ENCODE assay signal across 28 cellular contexts in genomic region chr6:34460796-34461507, GRCh38. TPM values are rescaled to one million over a fixed set of nuclear protein-coding genes. Genes with fewer than 3 reads are reported as not detected.
DNase-seq lines count a peak whose midpoint lies in the region; ATAC-seq, FAIRE-seq and TF ChIP-seq lines count a peak whose summit lies in the region.
"Had no signal": no experiment of that assay in that cellular context is flagged by ENCODE, and none has a peak within 500 bp of the region (broad histone marks: within the 10 kb centered on the region; RNA-seq: fewer than 3 reads in every experiment).

No MANE protein-coding gene starts in this region.

- no peak overlapping the region for H2BK5ac ChIP-seq in mesenchymal stem cell (ENCODE audit: low read depth, low read length, poor library complexity, severe bottlenecking)

- H3K27ac ChIP-seq in mesenchymal stem cell (ENCODE audit: low read length, poor library complexity, severe bottlenecking) (no peak overlapping the region), OCI-LY7 (ENCODE audit: low read depth, low read length, poor library complexity, severe bottlenecking) (no peak overlapping the region)
- H3K27ac ChIP-seq: upper lobe of left lung had no signal

- no peak overlapping the region for H3K4ac ChIP-seq in mesenchymal stem cell (ENCODE audit: low read depth in 1 of 2, low read length in 2 of 2)

- peaks cover 13% of the 10 kb centered on the region for H3K4me1 ChIP-seq in mesenchymal stem cell (ENCODE audit: control insufficient read depth, insufficient read depth, low read depth, low read length)
- peaks cover 31% of the 10 kb centered on the region for H3K4me1 ChIP-seq in OCI-LY7 (ENCODE audit: insufficient read depth, low read length, poor library complexity, severe bottlenecking)

- peaks cover under 1% of the 10 kb centered on the region; the same call in 1 of the 2 replicates for H3K79me2 ChIP-seq in OCI-LY7 (ENCODE audit: insufficient read depth, low read depth, low read length)

- CTCF ChIA-PET in OCI-LY7 (lab: Charles Lee; ENCODE audit: unreplicated experiment), result interaction anchor here (0.6 to 2.5 kb wide), 4 partner anchors 119 to 526 kb away, joined by 3 to 8 read pairs (median 3); no protein-coding TSS in a partner anchor
- CTCF ChIA-PET in activated CD4-positive, alpha-beta memory T cell treated with anti-CD3 and anti-CD28 coated beads for 36 hours (lab: Charles Lee), result interaction anchor here (0.5 to 10.5 kb wide), 23 partner anchors 10 to 679 kb away, joined by 3 to 170 read pairs (median 5); partner anchors contain the start of genes BLTP3A and SMIM29

- H3K9me3 ChIP-seq in mesenchymal stem cell (ENCODE audit: control insufficient read depth, low read length), result no peaks in the 10 kb centered on the region
- H3K9me3 ChIP-seq in OCI-LY7 (ENCODE audit: low read length), result no peaks in the 10 kb centered on the region
- H3K9me3 ChIP-seq: upper lobe of left lung had no signal

- H3K4me2 ChIP-seq in mesenchymal stem cell (ENCODE audit: low read length, poor library complexity, severe bottlenecking) (no peak overlapping the region), OCI-LY7 (ENCODE audit: low read length) (no peak overlapping the region)
- H3K4me2 ChIP-seq: smooth muscle cell had no signal

- no peak for TF ChIP-seq CTCF in bronchial epithelial cell (IDR thresholded peaks at IDR 0.05; ENCODE audit: insufficient read depth, low read length, severe bottlenecking)
- no peak for TF ChIP-seq CTCF in OCI-LY7 (conservative IDR thresholded peaks at IDR 0.05; ENCODE audit: low read length)

- no peak for ATAC-seq in effector memory CD8-positive, alpha-beta T cell (replicated peaks)
- ATAC-seq: natural killer cell; stimulated activated effector memory CD8-positive, alpha-beta T cell treated with anti-CD3 and anti-CD28 coated beads, Interleukin-12 subunit alpha, Interleukin-12 subunit beta, amount 100 ng/mL, for 72 hours had no signal

- 86% methylated on average over 4 of the region's 5 CpGs for WGBS in mesenchymal stem cell

- no peak overlapping the region for H3K4me3 Mint-ChIP-seq in effector memory CD8-positive, alpha-beta T cell
- H3K4me3 Mint-ChIP-seq in activated CD4-positive, alpha-beta memory T cell treated with anti-CD3 and anti-CD28 coated beads for 36 hours, result no peak overlapping the region
- H3K4me3 Mint-ChIP-seq: activated CD4-positive, alpha-beta T cell treated with anti-CD3 and anti-CD28 coated beads, Interleukin-2, amount 10 ng/mL, durations not matched to agents 7 days and 5 days; activated naive CD4-positive, alpha-beta T cell treated with anti-CD3 and anti-CD28 coated beads, Interleukin-2, amount 50 U/mL, for 24 hours; B cell; natural killer cell; stimulated activated effector memory CD8-positive, alpha-beta T cell treated with anti-CD3 and anti-CD28 coated beads, Interleukin-12 subunit alpha, Interleukin-12 subunit beta, amount 100 ng/mL, for 72 hours had no signal

- H3K79me1 ChIP-seq in mesenchymal stem cell (replicated peaks; ENCODE audit: low read length, poor library complexity, severe bottlenecking), result no peaks in the 10 kb centered on the region

- BruUV-seq in OCI-LY7 (replicated peaks; lab: Mats Ljungman, UMichigan), result no TSS peak

- no peak overlapping the region for H3K4me3 ChIP-seq in bronchial epithelial cell (ENCODE audit: low read depth, low read length)
- H3K4me3 ChIP-seq in mesenchymal stem cell (ENCODE audit: insufficient read depth in 1 of 2, low read depth in 1 of 2, low read length in 2 of 2), result no peak overlapping the region
- no peak overlapping the region for H3K4me3 ChIP-seq in OCI-LY7 (ENCODE audit: low read depth, low read length, poor library complexity, severe bottlenecking)
- H3K4me3 ChIP-seq: smooth muscle cell, upper lobe of left lung had no signal

- H3K27me3 Mint-ChIP-seq in effector memory CD8-positive, alpha-beta T cell, result peaks cover 13 to 35% of the 10 kb centered on the region in 2 donors
- peaks cover 15% of the 10 kb centered on the region for H3K27me3 Mint-ChIP-seq in activated CD4-positive, alpha-beta memory T cell treated with anti-CD3 and anti-CD28 coated beads for 36 hours

- no peaks in the 10 kb centered on the region for H3K9me2 ChIP-seq in OCI-LY7 (ENCODE audit: insufficient read depth, low read length)

- DNase-seq in DMS 273 (lab: John Stamatoyannopoulos, UW; ENCODE audit: unreplicated experiment) (peak; percentile 26), DMS 273 treated with DMSO at 0.1 percent for 48 hours (lab: John Stamatoyannopoulos, UW) (no peak), LHCN-M2 (ENCODE audit: low read depth) (peak; percentile 13), bronchial epithelial cell (ENCODE audit: low read depth) (peak; percentile 63), mesenchymal stem cell (peak; percentile 43), OCI-LY7 (ENCODE audit: low spot score) (no peak)
- DNase-seq in effector memory CD8-positive, alpha-beta T cell, result no peak
- DNase-seq in activated CD4-positive, alpha-beta memory T cell treated with anti-CD3 and anti-CD28 coated beads for 36 hours, result no peak
- DNase-seq: 8988T; activated CD4-positive, alpha-beta T cell treated with anti-CD3 and anti-CD28 coated beads, Interleukin-2, amount 10 ng/mL, durations not matched to agents 7 days and 5 days; aorta; caudate nucleus; erythroblast; foreskin melanocyte; MV-4-11; natural killer cell; NCI-H1694; NCI-H2171 treated with DMSO at 0.1 percent for 48 hours; NCI-H524 treated with DMSO at 0.1 percent for 48 hours; stimulated activated CD4-positive, alpha-beta T cell treated with anti-CD3 and anti-CD28 coated beads, Interleukin-2, amount 100 ng/mL, for 48 hours; substantia nigra; upper lobe of left lung had no signal

- no peak overlapping the region for H3K18ac ChIP-seq in mesenchymal stem cell (ENCODE audit: low read depth in 1 of 2, low read length in 2 of 2)

- no peaks in the 10 kb centered on the region for H4K20me1 ChIP-seq in OCI-LY7 (ENCODE audit: insufficient read depth, low read length)

- no peak overlapping the region for H2BK15ac ChIP-seq in mesenchymal stem cell (ENCODE audit: low read depth, poor library complexity, severe bottlenecking)

- no peak overlapping the region for H2BK120ac ChIP-seq in mesenchymal stem cell (ENCODE audit: low read depth, low read length)

- intact Hi-C loops in OCI-LY7 (cut with micrococcal nuclease; ENCODE audit: unreplicated experiment), result loop anchor here (1.0 to 2.0 kb wide), 5 partner anchors 66 to 679 kb away; partner anchors contain the start of gene SMIM29
- intact Hi-C loops in activated CD4-positive, alpha-beta memory T cell treated with anti-CD3 and anti-CD28 coated beads for 36 hours (cut with micrococcal nuclease), result loop anchor here (1.0 to 2.0 kb wide), 2 partner anchors 66 to 148 kb away; no protein-coding TSS in a partner anchor

- POLR2A ChIA-PET in OCI-LY7 (lab: Charles Lee), result interaction anchor here (0.5 to 1.6 kb wide), 5 partner anchors 13 to 912 kb away, joined by 3 to 6 read pairs (median 3); no protein-coding TSS in a partner anchor
- POLR2A ChIA-PET in activated CD4-positive, alpha-beta memory T cell treated with anti-CD3 and anti-CD28 coated beads for 36 hours (lab: Charles Lee), result interaction anchor here (0.7 to 0.8 kb wide), 2 partner anchors 147 to 419 kb away, joined by 3 read pairs; no protein-coding TSS in a partner anchor

- no peak for FAIRE-seq in bronchial epithelial cell (lab: Jason Lieb, UNC)

- H3K9ac ChIP-seq in mesenchymal stem cell (ENCODE audit: low read length), result no peak overlapping the region

- H3K4me1 Mint-ChIP-seq in effector memory CD8-positive, alpha-beta T cell (ENCODE audit: low read depth in 2 of 2), result peaks cover 5 to 6% of the 10 kb centered on the region in 2 donors
- H3K4me1 Mint-ChIP-seq in activated CD4-positive, alpha-beta memory T cell treated with anti-CD3 and anti-CD28 coated beads for 36 hours (ENCODE audit: low read depth), result peaks cover 5% of the 10 kb centered on the region

- no peak overlapping the region for H2AK5ac ChIP-seq in mesenchymal stem cell (ENCODE audit: low read length, severe bottlenecking)

- no peaks in the 10 kb centered on the region for H3K36me3 ChIP-seq in bronchial epithelial cell (ENCODE audit: control insufficient read depth, insufficient read depth, low read length)
- no peaks in the 10 kb centered on the region for H3K36me3 ChIP-seq in mesenchymal stem cell (ENCODE audit: control insufficient read depth in 1 of 2, insufficient read depth in 2 of 2, low read depth in 1 of 2, low read length in 2 of 2)
- H3K36me3 ChIP-seq in OCI-LY7 (ENCODE audit: insufficient read depth, low read length), result no peaks in the 10 kb centered on the region
- H3K36me3 ChIP-seq: upper lobe of left lung had no signal

- no peak overlapping the region for H4K91ac ChIP-seq in mesenchymal stem cell (ENCODE audit: low read length)

- no peaks in the 10 kb centered on the region for H3K9me3 Mint-ChIP-seq in effector memory CD8-positive, alpha-beta T cell
- no peaks in the 10 kb centered on the region for H3K9me3 Mint-ChIP-seq in activated CD4-positive, alpha-beta memory T cell treated with anti-CD3 and anti-CD28 coated beads for 36 hours
- H3K9me3 Mint-ChIP-seq: activated CD4-positive, alpha-beta T cell treated with anti-CD3 and anti-CD28 coated beads, Interleukin-2, amount 10 ng/mL, durations not matched to agents 7 days and 5 days; activated naive CD4-positive, alpha-beta T cell treated with anti-CD3 and anti-CD28 coated beads, Interleukin-2, amount 50 U/mL, for 24 hours; natural killer cell; stimulated activated effector memory CD8-positive, alpha-beta T cell treated with anti-CD3 and anti-CD28 coated beads, Interleukin-12 subunit alpha, Interleukin-12 subunit beta, amount 100 ng/mL, for 72 hours had no signal

- H3K27ac Mint-ChIP-seq in effector memory CD8-positive, alpha-beta T cell, result no peak overlapping the region
- no peak overlapping the region for H3K27ac Mint-ChIP-seq in activated CD4-positive, alpha-beta memory T cell treated with anti-CD3 and anti-CD28 coated beads for 36 hours
- H3K27ac Mint-ChIP-seq: activated CD4-positive, alpha-beta T cell treated with anti-CD3 and anti-CD28 coated beads, Interleukin-2, amount 10 ng/mL, durations not matched to agents 7 days and 5 days; activated naive CD4-positive, alpha-beta T cell treated with anti-CD3 and anti-CD28 coated beads, Interleukin-2, amount 50 U/mL, for 24 hours; B cell; natural killer cell had no signal

- no peak overlapping the region for H3K14ac ChIP-seq in mesenchymal stem cell (ENCODE audit: low read length in 2 of 2)

- H2BK12ac ChIP-seq in mesenchymal stem cell (ENCODE audit: low read length in 2 of 2), result no peak overlapping the region

- H3K23ac ChIP-seq in mesenchymal stem cell (ENCODE audit: low read length in 2 of 2), result no peak overlapping the region

- no peak overlapping the region for H4K8ac ChIP-seq in mesenchymal stem cell (ENCODE audit: low read length)

- no peaks in the 10 kb centered on the region for H3K36me3 Mint-ChIP-seq in effector memory CD8-positive, alpha-beta T cell (ENCODE audit: insufficient read depth)
- H3K36me3 Mint-ChIP-seq in activated CD4-positive, alpha-beta memory T cell treated with anti-CD3 and anti-CD28 coated beads for 36 hours, result no peaks in the 10 kb centered on the region
- H3K36me3 Mint-ChIP-seq: activated naive CD4-positive, alpha-beta T cell treated with anti-CD3 and anti-CD28 coated beads, Interleukin-2, amount 50 U/mL, for 24 hours; natural killer cell had no signal

- H2AFZ ChIP-seq in mesenchymal stem cell (ENCODE audit: low read depth, low read length), result no peak overlapping the region
- H2AFZ ChIP-seq in OCI-LY7 (ENCODE audit: low read length), result no peak overlapping the region; the same call in 1 of the 2 replicates

- H3K27me3 ChIP-seq in bronchial epithelial cell (ENCODE audit: control insufficient read depth, insufficient read depth, low read length), result no peaks in the 10 kb centered on the region
- peaks cover 23 to 27% of the 10 kb centered on the region in 2 experiments for H3K27me3 ChIP-seq in mesenchymal stem cell (ENCODE audit: control insufficient read depth in 1 of 2, insufficient read depth in 1 of 2, low read length in 2 of 2)

RNA-seq across cellular contexts. Expression of gene PACSIN1, which starts 4.9 kb away (rescaled TPM):
- total RNA-seq in LHCN-M2 (2014; rRNA removed) (not detected in 2 replicates), bronchial epithelial cell (not detected in 2 replicates), OCI-LY7 (2022) (70.8 and 88.4 TPM in 2 replicates)
- polyA plus RNA-seq in LHCN-M2 (2012), result not detected
- polyA plus RNA-seq in mesenchymal stem cell (2013, experiment 1 of 2), result 0.07 TPM
- polyA plus RNA-seq in mesenchymal stem cell (2013, experiment 2 of 2), result 0.03 TPM
- 14.9 and 19.3 TPM in 2 replicates for total RNA-seq in OCI-LY7 (2014; rRNA removed; shearing (Covaris generic))
- under 1 TPM; 0.10 to 0.40 TPM for total RNA-seq in activated CD4-positive, alpha-beta memory T cell treated with anti-CD3 and anti-CD28 coated beads for 36 hours
- total RNA-seq: left lobe of liver, osteoblast, smooth muscle cell had no signal
- polyA plus RNA-seq: smooth muscle cell had no signal

RNA-seq across cellular contexts. Expression of gene RPS10, which starts 35.1 kb away (rescaled TPM):
- total RNA-seq in LHCN-M2 (2014; rRNA removed), result 2,414 and 2,513 TPM in 2 replicates
- polyA plus RNA-seq in LHCN-M2 (2012), result 2,639 TPM
- total RNA-seq in bronchial epithelial cell, result 2,015 and 3,887 TPM in 2 replicates
- 1,582 TPM for polyA plus RNA-seq in mesenchymal stem cell (2013, experiment 1 of 2)
- polyA plus RNA-seq in mesenchymal stem cell (2013, experiment 2 of 2), result 1,567 TPM
- total RNA-seq in OCI-LY7 (2014; rRNA removed; shearing (Covaris generic)), result 2,738 and 2,938 TPM in 2 replicates
- 1,615 and 1,714 TPM in 2 replicates for total RNA-seq in OCI-LY7 (2022)
- total RNA-seq in activated CD4-positive, alpha-beta memory T cell treated with anti-CD3 and anti-CD28 coated beads for 36 hours, result 1,000 to 10,000 TPM; 2,106 to 2,169 TPM

Comparison
In these comparisons a context has a peak if more than half of its experiments do, and no peak if none do; other contexts are left out.
1. DNase-seq: peak in DMS 273 (single experiment), LHCN-M2 (single experiment), bronchial epithelial cell (single experiment) and mesenchymal stem cell (single experiment); none in DMS 273 treated with DMSO at 0.1 percent for 48 hours (single experiment), effector memory CD8-positive, alpha-beta T cell (0 of 3), OCI-LY7 (single experiment) and activated CD4-positive, alpha-beta memory T cell treated with anti-CD3 and anti-CD28 coated beads for 36 hours (single experiment).
2. RNA of gene PACSIN1, which starts 4.9 kb away (total RNA-seq): 14.9 to 88.4 TPM in OCI-LY7; 0.10 to 0.40 TPM in activated CD4-positive, alpha-beta memory T cell treated with anti-CD3 and anti-CD28 coated beads for 36 hours, not detected in LHCN-M2 and not detected in bronchial epithelial cell; every median in the first group is over 10 times any median in the second.